Comparison of ENCODE assay signal across 7 cellular contexts in the genomic region with DNA sequence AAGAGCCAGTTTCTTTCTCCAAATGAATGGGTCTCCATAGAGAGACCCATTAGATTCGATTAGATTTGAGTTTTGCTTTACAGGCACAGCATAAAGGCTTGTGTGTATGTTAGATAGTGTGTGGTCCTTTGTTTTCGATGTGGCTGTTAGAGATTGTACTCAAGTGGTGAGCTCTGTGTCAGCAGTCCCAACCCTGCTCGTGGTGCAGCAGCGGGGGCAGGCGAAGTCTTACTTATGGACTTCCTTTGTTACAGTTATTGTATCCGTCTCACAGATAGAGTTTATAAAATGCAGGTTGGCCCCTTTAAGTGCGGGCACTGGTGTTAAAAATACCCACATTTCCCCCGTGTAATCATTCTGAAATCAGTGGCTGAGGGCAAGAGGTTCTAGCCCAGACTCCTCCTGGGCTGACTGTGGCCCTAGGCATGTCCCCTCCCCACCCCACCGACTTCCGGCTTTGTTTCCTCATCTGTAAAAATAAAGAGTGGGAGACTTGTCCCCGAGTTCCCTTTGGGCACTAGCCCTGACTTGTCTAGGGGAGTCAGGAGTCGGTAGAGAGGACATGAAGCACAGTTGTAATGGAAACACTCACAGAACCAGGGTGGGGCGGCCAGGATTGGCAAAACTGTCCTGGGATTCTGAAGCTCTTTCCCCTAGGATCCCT. TPM values are rescaled to one million over a fixed set of nuclear protein-coding genes. Genes with fewer than 3 reads are reported as not detected.
DNase-seq lines count a peak whose midpoint lies in the region; ATAC-seq and TF ChIP-seq lines count a peak whose summit lies in the region.

No MANE protein-coding gene starts in this region.

- H3K9me3 ChIP-seq in Peyer's patch (no peaks in the 10 kb centered on the region), neutrophil (no peaks in the 10 kb centered on the region)

- H3K4me3 ChIP-seq in Peyer's patch (no peak overlapping the region), dorsolateral prefrontal cortex (peak overlapping the region in 45 of 59 donors; percentile 0 to 53 (median 28)), neutrophil (ENCODE audit: low read depth in 1 of 2, low read length in 1 of 2) (no peak overlapping the region)

- H3K36me3 ChIP-seq in Peyer's patch (no peaks in the 10 kb centered on the region), neutrophil (no peaks in the 10 kb centered on the region)

- H3K27me3 ChIP-seq in Peyer's patch = no peaks in the 10 kb centered on the region
- no peaks in the 10 kb centered on the region for H3K27me3 ChIP-seq in dorsolateral prefrontal cortex
- no peaks in the 10 kb centered on the region for H3K27me3 ChIP-seq in neutrophil

- H3K27ac ChIP-seq in Peyer's patch (peak overlapping the region in 3 of 4 donors; percentile 18 to 31 (median 26)), dorsolateral prefrontal cortex (peak overlapping the region; percentile 61 to 99 (median 94)), neutrophil (peak overlapping the region; percentile 89)

- TF ChIP-seq CTCF in Peyer's patch (IDR thresholded peaks at IDR 0.05) (no peak), dorsolateral prefrontal cortex (IDR thresholded peaks at IDR 0.05 in 54 of 56, conservative IDR thresholded peaks at IDR 0.05 in 2 of 56; ENCODE audit: low read depth in 1 of 56, partially characterized antibody in 56 of 56) (peak in 5 of 56 donors; percentile 2 to 21 (median 6)), neutrophil (IDR thresholded peaks at IDR 0.05) (no peak)

- intact Hi-C loops in dorsolateral prefrontal cortex (cut with DNase I) = loop anchor here (2.0 to 10.0 kb wide), 3 partner anchors 29 to 401 kb away; a partner anchor contains a TSS

- H3K4me1 ChIP-seq in Peyer's patch = peaks cover 0 to 5% (median 2%) of the 10 kb centered on the region in 4 donors
- peaks cover 78 to 81% of the 10 kb centered on the region in 2 experiments for H3K4me1 ChIP-seq in neutrophil (ENCODE audit: control insufficient read depth in 1 of 2, insufficient read depth in 1 of 2, low read depth in 1 of 2, low read length in 1 of 2)

- DNase-seq in Peyer's patch (peak in 1 of 3 donors; percentile 48), dorsolateral prefrontal cortex (peak in 4 of 10 donors; percentile 56 to 74 (median 64))

- ATAC-seq in GM18868 (IDR thresholded peaks at IDR 0.05; ENCODE audit: unreplicated experiment) = peak; percentile 44
- ATAC-seq in HG03159 (IDR thresholded peaks at IDR 0.05; ENCODE audit: unreplicated experiment) = peak; percentile 37
- ATAC-seq in HG02840 (IDR thresholded peaks at IDR 0.05; ENCODE audit: low FRiP score, unreplicated experiment) = no peak
- ATAC-seq in GM21526 (IDR thresholded peaks at IDR 0.05; ENCODE audit: low FRiP score, unreplicated experiment) = no peak

- TF ChIP-seq POLR2A in Peyer's patch (IDR thresholded peaks at IDR 0.05) = no peak

RNA-seq across cellular contexts. Expression of a gene that starts 28.6 kb away (rescaled TPM):
- total RNA-seq in Peyer's patch (10 to 100 TPM in 3 of 4 donors, 1 to 10 TPM in 1; 2.3 to 18.2 (median 13.8) TPM), dorsolateral prefrontal cortex (1,000 to 10,000 TPM in 11 of 120 experiments, 100 to 1,000 TPM in 109; 338 to 1,341 (median 633) TPM)

Comparison
In these comparisons a context has a peak if more than half of its experiments do, and no peak if none do; other contexts are left out.
1. ATAC-seq: peak in GM18868 (single experiment) and HG03159 (single experiment); none in HG02840 (single experiment) and GM21526 (single experiment).
2. H3K27ac ChIP-seq: peak in every context shown above with its lines; median percentile 94 in dorsolateral prefrontal cortex; 89 in neutrophil; 26 in Peyer's patch.
3. H3K4me3 ChIP-seq: peak in dorsolateral prefrontal cortex (45 of 59); none in Peyer's patch (0 of 4) and neutrophil (0 of 2).
4. RNA of a gene that starts 28.6 kb away (total RNA-seq): 338 to 1,341 TPM in dorsolateral prefrontal cortex; 2.3 to 18.2 TPM in Peyer's patch; every median in the first group is over 10 times any median in the second.